12 cellular contexts compared by ENCODE assay signal in the genomic region with DNA sequence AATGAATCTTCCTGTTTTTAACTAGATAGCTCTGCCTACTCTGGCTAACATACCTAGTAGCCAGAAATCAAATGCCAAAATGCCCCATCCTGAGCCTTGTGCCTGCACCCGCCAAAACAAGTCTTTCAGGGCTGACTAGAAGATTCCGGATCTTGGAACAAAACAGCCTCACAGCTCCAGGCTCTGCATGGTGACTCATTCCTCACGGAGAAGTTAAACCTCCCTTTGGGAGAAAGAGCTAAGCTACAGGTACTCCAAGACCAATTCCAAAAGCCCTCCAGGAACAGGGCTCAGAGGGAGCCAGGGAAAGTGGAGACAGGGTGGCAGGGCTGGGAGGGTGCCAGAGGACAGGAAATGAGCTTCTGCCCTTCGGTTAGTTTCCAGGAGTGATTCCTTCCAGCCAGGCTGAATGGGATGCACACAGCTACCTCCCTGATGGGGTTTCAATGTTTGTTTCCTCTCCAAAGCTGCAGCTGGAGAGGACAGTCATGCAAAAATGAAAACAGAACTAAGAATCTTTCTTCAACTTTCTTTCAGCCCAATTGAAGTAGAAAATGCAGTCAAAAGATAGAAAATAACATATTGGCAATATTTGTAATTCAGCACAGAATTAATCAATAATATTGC.
DNase-seq lines count a peak whose midpoint lies in the region; FAIRE-seq and TF ChIP-seq lines count a peak whose summit lies in the region.
"Had no signal": no experiment of that assay in that cellular context is flagged by ENCODE, and none has a peak within 500 bp of the region (broad histone marks: within the 10 kb centered on the region; RNA-seq: fewer than 3 reads in every experiment).

No MANE protein-coding gene starts in this region.

- H3K27me3 ChIP-seq in bronchial epithelial cell (ENCODE audit: control insufficient read depth, insufficient read depth, low read length) (no peaks in the 10 kb centered on the region), subcutaneous abdominal adipose tissue (ENCODE audit: control insufficient read depth in 5 of 5, insufficient read depth in 4 of 5, low read length in 5 of 5) (no peaks in the 10 kb centered on the region)

- H3K36me3 ChIP-seq in bronchial epithelial cell (ENCODE audit: control insufficient read depth, insufficient read depth, low read length) (no peaks in the 10 kb centered on the region), subcutaneous abdominal adipose tissue (ENCODE audit: control insufficient read depth in 5 of 5, insufficient read depth in 5 of 5, low read length in 5 of 5) (peaks cover 0 to 6% (median 0%) of the 10 kb centered on the region in 5 donors)

- no peaks in the 10 kb centered on the region for H3K9me3 ChIP-seq in subcutaneous abdominal adipose tissue (ENCODE audit: control insufficient read depth in 5 of 5, low read length in 5 of 5)

- no peak for TF ChIP-seq CTCF in bronchial epithelial cell (IDR thresholded peaks at IDR 0.05; ENCODE audit: insufficient read depth, low read length, severe bottlenecking)

- H3K9ac ChIP-seq in subcutaneous abdominal adipose tissue (ENCODE audit: low read length in 5 of 5): no peak overlapping the region

- peaks cover 0 to 23% (median 7%) of the 10 kb centered on the region in 5 donors for H3K4me1 ChIP-seq in subcutaneous abdominal adipose tissue (ENCODE audit: control insufficient read depth in 5 of 5, insufficient read depth in 5 of 5, low read length in 5 of 5)

- H3K27ac ChIP-seq in subcutaneous abdominal adipose tissue (ENCODE audit: low read depth, low read length): peak overlapping the region; percentile 59

- no peak for FAIRE-seq in bronchial epithelial cell (lab: Jason Lieb, UNC)

- peak; percentile 60 for DNase-seq in HT1080 (ENCODE audit: low read depth)
- peak; percentile 85 for DNase-seq in bronchial epithelial cell (ENCODE audit: low read depth)
- peak; percentile 88 for DNase-seq in islet precursor cell
- no peak for DNase-seq in DMS114 treated with DMSO at 0.1 percent for 48 hours (lab: John Stamatoyannopoulos, UW; ENCODE audit: unreplicated experiment)
- DNase-seq in DMS79 treated with DMSO at 0.1 percent for 48 hours (lab: John Stamatoyannopoulos, UW): no peak
- DNase-seq in globus pallidus (ENCODE audit: low spot score): no peak
- DNase-seq in SHP77 treated with DMSO at 0.1 percent for 48 hours (lab: John Stamatoyannopoulos, UW): no peak
- DNase-seq: DMS 273 treated with DMSO at 0.1 percent for 48 hours, endodermal cell, Kasumi-1, T-cell had no signal

- H3K4me3 ChIP-seq in bronchial epithelial cell (ENCODE audit: low read depth, low read length) (no peak overlapping the region), subcutaneous abdominal adipose tissue (ENCODE audit: low read depth in 1 of 5, low read length in 5 of 5) (no peak overlapping the region)

Comparison
In these comparisons a context has a peak if more than half of its experiments do, and no peak if none do; other contexts are left out.
1. DNase-seq: peak in HT1080 (single experiment), bronchial epithelial cell (single experiment) and islet precursor cell (single experiment); none in DMS114 treated with DMSO at 0.1 percent for 48 hours (single experiment), DMS79 treated with DMSO at 0.1 percent for 48 hours (single experiment), globus pallidus (single experiment) and SHP77 treated with DMSO at 0.1 percent for 48 hours (single experiment).